20 cellular contexts compared by ENCODE assay signal in the genomic region with DNA sequence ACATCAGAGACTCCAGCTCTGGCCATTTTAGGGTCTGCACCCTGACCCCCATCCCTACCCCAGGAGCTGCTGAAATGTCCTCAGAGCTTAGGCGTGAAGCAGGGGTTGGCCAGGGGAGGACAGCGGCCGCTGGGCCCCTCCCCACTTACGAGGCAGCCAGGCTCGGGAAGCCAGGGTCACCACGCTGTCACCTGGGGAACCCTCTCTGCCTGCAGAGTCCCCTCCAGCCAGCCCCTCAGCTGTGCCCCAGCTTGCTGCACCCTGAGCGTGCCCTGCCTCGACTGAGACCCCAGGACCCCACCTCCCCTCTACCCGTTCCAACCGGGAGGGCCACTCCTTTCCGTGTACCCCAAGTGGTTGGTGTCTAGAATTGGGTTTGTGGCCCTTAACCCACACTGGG. TPM values are rescaled to one million over a fixed set of nuclear protein-coding genes. Genes with fewer than 3 reads are reported as not detected.
DNase-seq lines count a peak whose midpoint lies in the region; ATAC-seq, FAIRE-seq and TF ChIP-seq lines count a peak whose summit lies in the region.
"Had no signal": no experiment of that assay in that cellular context is flagged by ENCODE, and none has a peak within 500 bp of the region (broad histone marks: within the 10 kb centered on the region; RNA-seq: fewer than 3 reads in every experiment).

No MANE protein-coding gene starts in this region.

- H3K36me3 ChIP-seq in heart left ventricle (no peaks in the 10 kb centered on the region), BLaER1 (peaks cover 14% of the 10 kb centered on the region; the same call in 1 of the 2 replicates)

- H3K27ac ChIP-seq in heart left ventricle = no peak overlapping the region
- 0 out of 2 replicates have a peak overlapping the region, but pooled peaks have one; percentile 6 for H3K27ac ChIP-seq in BLaER1
- H3K27ac ChIP-seq: C4-2B, HL-60 had no signal

- H3K4me2 ChIP-seq in BLaER1 = peak overlapping the region; percentile 99; the same call in 1 of the 2 replicates
- H3K4me2 ChIP-seq: GM23338 had no signal

- intact Hi-C loops in left cardiac atrium (cut with DNase I) = no loop called here
- intact Hi-C loops in heart left ventricle (cut with DNase I) = no loop called here

- no peak for TF ChIP-seq POLR2A in heart left ventricle (IDR thresholded peaks at IDR 0.05)

- DNase-seq in left cardiac atrium (peak; percentile 14), heart left ventricle (no peak), naive B cell (no peak), urothelium cell line (ENCODE audit: low spot score) (no peak), RPMI8226 (no peak)
- DNase-seq: 8988T; CD8-positive, alpha-beta T cell; COR-L47; DMS153; DMS79 treated with DMSO at 0.1 percent for 48 hours; EL; H7 had no signal

- peak overlapping the region; percentile 74 to 95 (median 87) for H3K4me3 Mint-ChIP-seq in naive B cell
- H3K4me3 Mint-ChIP-seq: GM23338 had no signal

- H3K36me3 Mint-ChIP-seq in naive B cell = peaks cover 0 to 14% of the 10 kb centered on the region in 2 donors

- H3K27me3 Mint-ChIP-seq in naive B cell = no peaks in the 10 kb centered on the region

- H3K27me3 ChIP-seq in heart left ventricle = peaks cover 0 to 19% (median 0%) of the 10 kb centered on the region in 9 donors
- no peaks in the 10 kb centered on the region for H3K27me3 ChIP-seq in BLaER1

- ATAC-seq in left cardiac atrium = no peak
- no peak for ATAC-seq in heart left ventricle
- no peak for ATAC-seq in naive B cell (ENCODE audit: low read depth in 2 of 2)
- ATAC-seq in GM18873 (IDR thresholded peaks at IDR 0.05; ENCODE audit: low FRiP score, unreplicated experiment) = no peak
- ATAC-seq: CD8-positive, alpha-beta T cell; GM23338 had no signal

- no peak overlapping the region for H3K9ac ChIP-seq in BLaER1

- WGBS in heart left ventricle, 4 donors = 90 to 94% (median 92%) methylated on average over 11 of the region's 11 CpGs

- H3K9me3 ChIP-seq in heart left ventricle (no peaks in the 10 kb centered on the region), BLaER1 (no peaks in the 10 kb centered on the region)

- H3K4me1 Mint-ChIP-seq in naive B cell = peaks cover 35 to 60% (median 54%) of the 10 kb centered on the region in 3 donors

- no peak for TF ChIP-seq CTCF in heart left ventricle (IDR thresholded peaks at IDR 0.05)

- H3K9me3 Mint-ChIP-seq in naive B cell = no peaks in the 10 kb centered on the region
- H3K9me3 Mint-ChIP-seq: CD8-positive, alpha-beta T cell; GM23338 had no signal

- no peak overlapping the region for H3K4me3 ChIP-seq in heart left ventricle
- no peak overlapping the region for H3K4me3 ChIP-seq in BLaER1
- H3K4me3 ChIP-seq: GM23338 had no signal

- H3K4me1 ChIP-seq in heart left ventricle (peaks cover 0 to 36% (median 15%) of the 10 kb centered on the region in 12 donors), BLaER1 (peaks cover 64% of the 10 kb centered on the region)

- peak overlapping the region in 2 of 6 donors; percentile 54 to 95 for H3K27ac Mint-ChIP-seq in naive B cell
- H3K27ac Mint-ChIP-seq: CD8-positive, alpha-beta T cell; GM23338 had no signal

- peak; percentile 5 for FAIRE-seq in urothelium cell line (lab: Jason Lieb, UNC)
- FAIRE-seq: D721Med, G401.6, GM12891 had no signal

- H4K20me1 ChIP-seq in BLaER1 = peaks cover 14% of the 10 kb centered on the region; the same call in 1 of the 2 replicates

RNA-seq across cellular contexts. Expression of gene LCN10, which starts 2.7 kb away (rescaled TPM):
- 10 to 100 TPM in 1 of 2 donors, 1 to 10 TPM in 1; 9.3 to 20.1 TPM for total RNA-seq in left cardiac atrium
- 10 to 100 TPM in 5 of 9 donors, 1 to 10 TPM in 2, under 1 TPM in 2; 0.50 to 21.5 (median 10.1) TPM for total RNA-seq in heart left ventricle
- 10 to 100 TPM; 15.7 to 40.7 TPM for polyA plus RNA-seq in heart left ventricle
- 10 to 100 TPM; 46.1 to 86.0 (median 65.3) TPM for polyA plus RNA-seq in naive B cell (ENCODE audit: low read depth in 6 of 6)

RNA-seq across cellular contexts. Expression of gene LCN6, which starts 8.3 kb away (rescaled TPM):
- 10 to 100 TPM; 18.2 to 51.8 TPM for total RNA-seq in left cardiac atrium
- 10 to 100 TPM in 5 of 9 donors, 1 to 10 TPM in 3, under 1 TPM in 1; 0.81 to 58.7 (median 15.8) TPM for total RNA-seq in heart left ventricle
- polyA plus RNA-seq in heart left ventricle = 100 to 1,000 TPM in 1 of 2 donors, 10 to 100 TPM in 1; 46.1 to 101 TPM
- not detected for polyA plus RNA-seq in naive B cell (ENCODE audit: low read depth in 6 of 6)
- total RNA-seq: CD8-positive, alpha-beta T cell; GM23338; H7 had no signal
- polyA plus RNA-seq: GM23338 had no signal

RNA-seq across cellular contexts. Expression of gene LCN8, which starts 18.0 kb away (rescaled TPM):
- total RNA-seq in left cardiac atrium = not detected
- not detected for total RNA-seq in heart left ventricle
- not detected for polyA plus RNA-seq in heart left ventricle
- 10 to 100 TPM in 2 of 6 donors, under 1 TPM in 3, not detected in 1; 0.39 to 69.1 (median 0.73) TPM for polyA plus RNA-seq in naive B cell (ENCODE audit: low read depth in 6 of 6)
- total RNA-seq: CD8-positive, alpha-beta T cell; GM23338; H7 had no signal
- polyA plus RNA-seq: GM23338 had no signal

RNA-seq across cellular contexts. Expression of gene LCN15, which starts 24.2 kb away (rescaled TPM):
- total RNA-seq in left cardiac atrium (1 to 10 TPM in 1 of 2 donors, under 1 TPM in 1; 0.41 to 1.1 TPM), heart left ventricle (1 to 10 TPM in 3 of 9 donors, under 1 TPM in 2, not detected in 4; 0.64 to 2.8 (median 1.2) TPM)
- polyA plus RNA-seq in heart left ventricle (1 to 10 TPM in 1 of 2 donors, under 1 TPM in 1; 0.65 to 2.4 TPM), naive B cell (ENCODE audit: low read depth in 6 of 6) (under 1 TPM in 1 of 6 donors, not detected in 5; 0.09 TPM)
- total RNA-seq: CD8-positive, alpha-beta T cell; H7 had no signal

RNA-seq across cellular contexts. Expression of gene DIPK1B, which starts 27.7 kb away (rescaled TPM):
- 10 to 100 TPM; 23.2 to 35.2 TPM for total RNA-seq in left cardiac atrium
- 10 to 100 TPM; 14.4 to 46.3 (median 19.8) TPM for total RNA-seq in heart left ventricle
- 10 to 100 TPM; 18.1 to 24.4 TPM for polyA plus RNA-seq in heart left ventricle
- polyA plus RNA-seq in naive B cell (ENCODE audit: low read depth in 6 of 6) = 10 to 100 TPM in 4 of 6 donors, 1 to 10 TPM in 1, under 1 TPM in 1; 0.91 to 71.6 (median 15.1) TPM
